In genomic region chr1:34914958-34915357, GRCh38 we compare ENCODE assay signal across 6 cellular contexts. TPM values are rescaled to one million over a fixed set of nuclear protein-coding genes. Genes with fewer than 3 reads are reported as not detected.
"Had no signal": no experiment of that assay in that cellular context is flagged by ENCODE, and none has a peak within 500 bp of the region (broad histone marks: within the 10 kb centered on the region; RNA-seq: fewer than 3 reads in every experiment).

No MANE protein-coding gene starts in this region.

- DNase-seq: IMR-90 had no signal

- H3K27ac ChIP-seq: HL-60 had no signal

- FAIRE-seq: HepG2, HTR-8/SVneo had no signal

- H3K9me3 Mint-ChIP-seq: IgD-negative memory B cell had no signal

- H3K27ac Mint-ChIP-seq: IgD-negative memory B cell had no signal

- ATAC-seq: HepG2 had no signal

- H3K4me3 Mint-ChIP-seq: IgD-negative memory B cell had no signal

RNA-seq across cellular contexts. Expression of gene DLGAP3, which starts 14.5 kb away (rescaled TPM):
- total RNA-seq: HT-29, IMR-90 had no signal
